In the genomic region with DNA sequence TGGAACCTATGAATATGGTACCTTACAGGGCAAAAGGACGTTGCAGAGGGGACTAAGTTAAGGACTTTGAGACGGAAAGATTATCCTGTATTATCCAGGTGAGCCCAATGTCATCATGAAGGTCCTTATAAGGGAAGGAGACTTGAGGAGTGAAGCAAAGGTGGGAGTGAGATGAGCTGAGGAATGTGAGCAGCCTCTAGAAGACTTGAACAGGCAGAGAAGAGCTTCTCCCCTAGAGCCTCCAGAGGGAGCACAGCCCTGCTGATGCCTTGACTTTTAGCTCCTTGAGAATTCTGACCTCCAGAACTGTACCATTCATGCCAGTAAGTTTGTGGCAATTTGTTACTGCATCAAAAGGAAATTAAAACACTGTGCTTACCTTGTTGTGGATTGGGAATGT, we compare ENCODE assay signal across 14 cellular contexts. TPM values are rescaled to one million over a fixed set of nuclear protein-coding genes. Genes with fewer than 3 reads are reported as not detected.
DNase-seq lines count a peak whose midpoint lies in the region; ATAC-seq, FAIRE-seq and TF ChIP-seq lines count a peak whose summit lies in the region.
"Had no signal": no experiment of that assay in that cellular context is flagged by ENCODE, and none has a peak within 500 bp of the region (broad histone marks: within the 10 kb centered on the region; RNA-seq: fewer than 3 reads in every experiment).

No MANE protein-coding gene starts in this region.

- BruUV-seq in K562 (replicated peaks; lab: Mats Ljungman, UMichigan): no TSS peak

- H3K36me3 ChIP-seq in KMS-11 (ENCODE audit: insufficient read depth): no peaks in the 10 kb centered on the region
- H3K36me3 ChIP-seq in K562 (ENCODE audit: control insufficient read depth, insufficient read depth, low read length): no peaks in the 10 kb centered on the region
- H3K36me3 ChIP-seq: uterus had no signal

- H4K20me1 ChIP-seq in KMS-11 (ENCODE audit: insufficient read depth) (no peaks in the 10 kb centered on the region), K562 (replicated peaks; ENCODE audit: control insufficient read depth, insufficient read depth, low read length) (no peaks in the 10 kb centered on the region)

- DNase-seq in GM12864 (ENCODE audit: low read depth): no peak
- DNase-seq in K562 (ENCODE audit: extremely low read depth in 1 of 4, low spot score in 3 of 4): peak in 1 of 4 experiments; percentile 4
- DNase-seq in stimulated activated naive CD8-positive, alpha-beta T cell treated with anti-CD3 and anti-CD28 coated beads, Interleukin-15, Interleukin-2, amounts not matched to agents 100 U/mL and 50 U/mL, for 24 hours: no peak
- no peak for DNase-seq in NCI-H2107 treated with DMSO at 0.1 percent for 48 hours (lab: John Stamatoyannopoulos, UW; ENCODE audit: unreplicated experiment)
- DNase-seq: activated naive CD8-positive, alpha-beta T cell treated with anti-CD3 and anti-CD28 coated beads, Interleukin-2, amount 10 ng/mL, durations not matched to agents 7 days and 5 days; hippocampal formation; NCI-H510A; T-helper 1 cell; uterus had no signal

- TF ChIP-seq EP300 in K562 (IDR thresholded peaks at IDR 0.05; ENCODE audit: low read length): no peak

- intact Hi-C loops in K562 (cut with micrococcal nuclease): no loop called here

- H3K9me1 ChIP-seq in K562 (ENCODE audit: control insufficient read depth, insufficient read depth, low read length): no peaks in the 10 kb centered on the region

- H3K27me3 Mint-ChIP-seq in nephron (ENCODE audit: low read depth): peaks cover 7% of the 10 kb centered on the region

- H3K4me3 ChIP-seq in GM12864 (ENCODE audit: low read depth, low read length) (no peak overlapping the region), KMS-11 (IDR thresholded peaks at IDR 0.05; ENCODE audit: insufficient read depth, low read depth, low read length) (no peak overlapping the region), K562 (no peak overlapping the region)
- H3K4me3 ChIP-seq: uterus had no signal

- H3K9ac ChIP-seq in KMS-11: no peak overlapping the region
- H3K9ac ChIP-seq in K562 (ENCODE audit: insufficient read depth in 1 of 2, low read depth in 2 of 2, low read length in 2 of 2): no peak overlapping the region

- no peaks in the 10 kb centered on the region for H3K4me1 ChIP-seq in KMS-11 (ENCODE audit: low read depth, poor library complexity, severe bottlenecking)
- H3K4me1 ChIP-seq in K562 (replicated peaks in 1 of 2; ENCODE audit: control insufficient read depth in 2 of 2, insufficient read depth in 2 of 2, low read length in 2 of 2): no peaks in the 10 kb centered on the region
- H3K4me1 ChIP-seq: uterus had no signal

- H3K4me2 ChIP-seq in KMS-11: no peak overlapping the region
- H3K4me2 ChIP-seq in K562 (ENCODE audit: insufficient read depth, low read length): no peak overlapping the region

- peak; percentile 59 for ATAC-seq in K562
- no peak for ATAC-seq in stimulated activated naive CD8-positive, alpha-beta T cell treated with anti-CD3 and anti-CD28 coated beads, Interleukin-15, Interleukin-2, amounts not matched to agents 100 U/mL and 50 U/mL, for 24 hours
- ATAC-seq in HG02973 (IDR thresholded peaks at IDR 0.05; ENCODE audit: unreplicated experiment): no peak

- peak; percentile 35 for TF ChIP-seq CTCF in GM12864 (IDR thresholded peaks at IDR 0.05; ENCODE audit: low read depth, low read length, missing control alignments)
- peak; percentile 34; the same call in 1 of the 2 replicates for TF ChIP-seq CTCF in KMS-11 (conservative IDR thresholded peaks at IDR 0.05; ENCODE audit: low read depth, low read length)
- TF ChIP-seq CTCF in K562 (IDR thresholded peaks at IDR 0.05 in 2 of 3, conservative IDR thresholded peaks at IDR 0.05 in 1 of 3; ENCODE audit: insufficient read depth in 2 of 3, low read depth in 1 of 3, low read length in 3 of 3): peak; percentile 24 to 34 (median 34); a peak in 3 of 6 replicates
- peak; percentile 7 to 32 (median 24) for TF ChIP-seq CTCF in nephron (IDR thresholded peaks at IDR 0.05; ENCODE audit: unreplicated experiment in 3 of 3)

- H3K27me3 ChIP-seq in KMS-11 (ENCODE audit: insufficient read depth, low read depth) (no peaks in the 10 kb centered on the region), K562 (ENCODE audit: control insufficient read depth in 2 of 2, insufficient read depth in 2 of 2, low read length in 2 of 2) (no peaks in the 10 kb centered on the region; a peak in 1 of 5 replicates)
- H3K27me3 ChIP-seq: uterus had no signal

- H3K9me3 ChIP-seq in K562 (replicated peaks; ENCODE audit: control insufficient read depth, insufficient read depth, low read depth, low read length): no peaks in the 10 kb centered on the region
- H3K9me3 ChIP-seq: uterus had no signal

- no peaks in the 10 kb centered on the region for H3K4me1 Mint-ChIP-seq in nephron
- H3K4me1 Mint-ChIP-seq: activated naive CD8-positive, alpha-beta T cell treated with anti-CD3 and anti-CD28 coated beads, Interleukin-2, amount 10 ng/mL, durations not matched to agents 7 days and 5 days; IgD-negative memory B cell had no signal

- FAIRE-seq in K562 (lab: Jason Lieb, UNC): peak; percentile 81

- H3K79me2 ChIP-seq in KMS-11 (ENCODE audit: insufficient read depth, low read depth): no peaks in the 10 kb centered on the region
- H3K79me2 ChIP-seq in K562 (ENCODE audit: control insufficient read depth, insufficient read depth, low read length): no peaks in the 10 kb centered on the region

- no peak for TF ChIP-seq POLR2A in K562 (conservative IDR thresholded peaks at IDR 0.05)

- CTCF ChIA-PET in K562 (lab: Yijun Ruan, JAX; ENCODE audit: low intra/inter-chr PET ratio): no interaction called here

- no peak overlapping the region for H2AFZ ChIP-seq in KMS-11 (ENCODE audit: low read depth)
- no peak overlapping the region for H2AFZ ChIP-seq in K562 (ENCODE audit: low read depth, low read length)

- POLR2A ChIA-PET in K562 (lab: Yijun Ruan, JAX): interaction anchor here (0.7 to 0.8 kb wide), 2 partner anchors 290 to 675 kb away, joined by 3 read pairs; no protein-coding TSS in a partner anchor

- H3K36me3 Mint-ChIP-seq in nephron (ENCODE audit: low read depth): no peaks in the 10 kb centered on the region
- H3K36me3 Mint-ChIP-seq: activated naive CD8-positive, alpha-beta T cell treated with anti-CD3 and anti-CD28 coated beads, Interleukin-2, amount 10 ng/mL, durations not matched to agents 7 days and 5 days had no signal

- H3K27ac Mint-ChIP-seq in nephron: no peak overlapping the region
- H3K27ac Mint-ChIP-seq: activated naive CD8-positive, alpha-beta T cell treated with anti-CD3 and anti-CD28 coated beads, Interleukin-2, amount 10 ng/mL, durations not matched to agents 7 days and 5 days; IgD-negative memory B cell had no signal

- no peaks in the 10 kb centered on the region for H3K9me3 Mint-ChIP-seq in nephron
- H3K9me3 Mint-ChIP-seq: activated naive CD8-positive, alpha-beta T cell treated with anti-CD3 and anti-CD28 coated beads, Interleukin-2, amount 10 ng/mL, durations not matched to agents 7 days and 5 days had no signal

- no peak for TF ChIP-seq RAD21 in K562 (CRISPR knock-in tag; conservative IDR thresholded peaks at IDR 0.05 in 1 of 2, IDR thresholded peaks at IDR 0.05 in 1 of 2)

- H3K27ac ChIP-seq in KMS-11 (no peak overlapping the region), K562 (ENCODE audit: extremely low read depth, low read depth, low read length) (no peak overlapping the region)
- H3K27ac ChIP-seq: uterus had no signal

- in situ Hi-C loops in K562 (cut with MboI): no loop called here

- no peak overlapping the region for H3K4me3 Mint-ChIP-seq in nephron
- H3K4me3 Mint-ChIP-seq: activated naive CD8-positive, alpha-beta T cell treated with anti-CD3 and anti-CD28 coated beads, Interleukin-2, amount 10 ng/mL, durations not matched to agents 7 days and 5 days; IgD-negative memory B cell had no signal

- 0% methylated on average over 2 of the region's 2 CpGs for WGBS in K562 (ENCODE audit: insufficient coverage, low coverage, missing lambda C conversion rate)

RNA-seq across cellular contexts. Expression of gene DCD, which starts 41.8 kb away (rescaled TPM):
- total RNA-seq in K562 (2011; cell fraction: chromatin; rRNA removed; ENCODE audit: low replicate concordance): not detected in 2 replicates
- not detected in 2 replicates for total RNA-seq in K562 (2011; cell fraction: nucleolus; rRNA removed)
- not detected in 2 replicates for total RNA-seq in K562 (2011; cell fraction: nucleoplasm; rRNA removed)
- total RNA-seq in K562 (2014; rRNA removed): not detected in 2 replicates
- total RNA-seq in K562 (2014; rRNA removed; fragmentation: Illumina TruSeq; extraction: Trizol): not detected in 2 replicates
- not detected in 2 replicates for total RNA-seq in K562 (2015; rRNA removed; fragmentation: Illumina TruSeq; extraction: Trizol)
- not detected in 2 replicates for total RNA-seq in K562 (2021)
- polyA plus RNA-seq in K562 (2011; rRNA removed): not detected in 2 replicates
- not detected in 2 replicates for polyA plus RNA-seq in K562 (2011; cell fraction: cytosol; rRNA removed)
- polyA plus RNA-seq in K562 (2011; cell fraction: nucleus; rRNA removed): not detected in 2 replicates
- polyA plus RNA-seq in K562 (2012): not detected in 2 replicates
- not detected in 2 replicates for polyA plus RNA-seq in K562 (2014; fragmentation: Illumina TruSeq; extraction: Trizol)
- polyA plus RNA-seq in K562 (2014; fragmentation: Nextera tagmentation; extraction: Ambion mirVana): not detected
- polyA plus RNA-seq in K562 (2014; rRNA removed): not detected in 2 replicates
- not detected in 2 replicates for polyA minus RNA-seq in K562 (2011; rRNA and poly(A)+ RNA removed)
- polyA minus RNA-seq in K562 (2011; cell fraction: cytosol; rRNA and poly(A)+ RNA removed): not detected in 2 replicates
- polyA minus RNA-seq in K562 (2011; cell fraction: nucleus; rRNA and poly(A)+ RNA removed): not detected in 2 replicates
- total RNA-seq: activated naive CD8-positive, alpha-beta T cell treated with anti-CD3 and anti-CD28 coated beads, Interleukin-2, amount 10 ng/mL, durations not matched to agents 7 days and 5 days; skeletal muscle tissue; uterus had no signal
- polyA plus RNA-seq: IgD-negative memory B cell had no signal

RNA-seq across cellular contexts. Expression of gene LACRT, which starts 55.3 kb away (rescaled TPM):
- not detected in 2 replicates for total RNA-seq in K562 (2011; cell fraction: chromatin; rRNA removed; ENCODE audit: low replicate concordance)
- not detected in 2 replicates for total RNA-seq in K562 (2011; cell fraction: nucleolus; rRNA removed)
- total RNA-seq in K562 (2011; cell fraction: nucleoplasm; rRNA removed): not detected in 2 replicates
- total RNA-seq in K562 (2014; rRNA removed) (not detected in 2 replicates), K562 (2014; rRNA removed; fragmentation: Illumina TruSeq; extraction: Trizol) (not detected in 2 replicates), K562 (2015; rRNA removed; fragmentation: Illumina TruSeq; extraction: Trizol) (not detected in 2 replicates), K562 (2021) (not detected in 2 replicates)
- polyA plus RNA-seq in K562 (2011; rRNA removed) (not detected in 2 replicates), K562 (2014; fragmentation: Illumina TruSeq; extraction: Trizol) (not detected in 2 replicates), K562 (2014; fragmentation: Nextera tagmentation; extraction: Ambion mirVana) (not detected), K562 (2014; rRNA removed) (not detected in 2 replicates)
- polyA plus RNA-seq in K562 (2011; cell fraction: cytosol; rRNA removed): not detected in 2 replicates
- not detected in 2 replicates for polyA plus RNA-seq in K562 (2011; cell fraction: nucleus; rRNA removed)
- not detected in 2 replicates for polyA plus RNA-seq in K562 (2012)
- not detected in 2 replicates for polyA minus RNA-seq in K562 (2011; rRNA and poly(A)+ RNA removed)
- not detected in 2 replicates for polyA minus RNA-seq in K562 (2011; cell fraction: cytosol; rRNA and poly(A)+ RNA removed)
- not detected in 2 replicates for polyA minus RNA-seq in K562 (2011; cell fraction: nucleus; rRNA and poly(A)+ RNA removed)
- total RNA-seq: activated naive CD8-positive, alpha-beta T cell treated with anti-CD3 and anti-CD28 coated beads, Interleukin-2, amount 10 ng/mL, durations not matched to agents 7 days and 5 days; skeletal muscle tissue; uterus had no signal
- polyA plus RNA-seq: IgD-negative memory B cell had no signal
